Comparison of ENCODE assay signal across 8 cellular contexts in genomic region chr9:36191290-36191645, GRCh38. TPM values are rescaled to one million over a fixed set of nuclear protein-coding genes. Genes with fewer than 3 reads are reported as not detected.
DNase-seq lines count a peak whose midpoint lies in the region; ATAC-seq lines count a peak whose summit lies in the region.

No MANE protein-coding gene starts in this region.

- H3K4me3 ChIP-seq in BLaER1 (peak overlapping the region; percentile 90), skeletal muscle cell (ENCODE audit: low read depth, low read length) (peak overlapping the region; percentile 93)

- peaks cover 22% of the 10 kb centered on the region for H3K36me3 ChIP-seq in BLaER1

- H4K20me1 ChIP-seq in BLaER1 = peaks cover 54% of the 10 kb centered on the region

- peak; percentile 33 for DNase-seq in NOMO-1 treated with DMSO at 0.1 percent for 48 hours (lab: John Stamatoyannopoulos, UW; ENCODE audit: unreplicated experiment)
- peak; percentile 42 for DNase-seq in activated effector memory CD4-positive, alpha-beta T cell treated with Interleukin-2 at 50 U/mL for 16 hours
- no peak for DNase-seq in Right ventricle myocardium superior
- no peak for DNase-seq in skeletal muscle cell (ENCODE audit: low read depth)
- DNase-seq in hepatic stellate cell (ENCODE audit: low spot score) = no peak

- ATAC-seq in GM21723 (IDR thresholded peaks at IDR 0.05; ENCODE audit: unreplicated experiment) = peak; percentile 16
- ATAC-seq in Right ventricle myocardium superior (ENCODE audit: poor library complexity) = peak; percentile 13
- ATAC-seq in HG03378 (IDR thresholded peaks at IDR 0.05; ENCODE audit: unreplicated experiment) = no peak

- peak overlapping the region; percentile 100 for H3K4me2 ChIP-seq in BLaER1

- H3K4me1 ChIP-seq in BLaER1 = peaks cover 55% of the 10 kb centered on the region

- peak overlapping the region; percentile 95 for H3K27ac ChIP-seq in BLaER1

- H3K9ac ChIP-seq in BLaER1 = peak overlapping the region; percentile 95

- H3K27me3 ChIP-seq in BLaER1 = no peaks in the 10 kb centered on the region

- intact Hi-C loops in Right ventricle myocardium superior (cut with DNase I) = no loop called here

- no peaks in the 10 kb centered on the region for H3K9me3 ChIP-seq in BLaER1

RNA-seq across cellular contexts. Expression of gene CLTA, which starts 0.5 kb away (rescaled TPM):
- 63.0 TPM for total RNA-seq in Right ventricle myocardium superior

RNA-seq across cellular contexts. Expression of gene CCIN, which starts 22.1 kb away (rescaled TPM):
- not detected for total RNA-seq in Right ventricle myocardium superior

RNA-seq across cellular contexts. Expression of gene GLIPR2, which starts 54.7 kb away (rescaled TPM):
- 6.7 TPM for total RNA-seq in Right ventricle myocardium superior

Comparison
In these comparisons a context has a peak if more than half of its experiments do, and no peak if none do; other contexts are left out.
1. DNase-seq: peak in NOMO-1 treated with DMSO at 0.1 percent for 48 hours (single experiment) and activated effector memory CD4-positive, alpha-beta T cell treated with Interleukin-2 at 50 U/mL for 16 hours (single experiment); none in Right ventricle myocardium superior (single experiment), skeletal muscle cell (single experiment) and hepatic stellate cell (single experiment).